In the genomic region with DNA sequence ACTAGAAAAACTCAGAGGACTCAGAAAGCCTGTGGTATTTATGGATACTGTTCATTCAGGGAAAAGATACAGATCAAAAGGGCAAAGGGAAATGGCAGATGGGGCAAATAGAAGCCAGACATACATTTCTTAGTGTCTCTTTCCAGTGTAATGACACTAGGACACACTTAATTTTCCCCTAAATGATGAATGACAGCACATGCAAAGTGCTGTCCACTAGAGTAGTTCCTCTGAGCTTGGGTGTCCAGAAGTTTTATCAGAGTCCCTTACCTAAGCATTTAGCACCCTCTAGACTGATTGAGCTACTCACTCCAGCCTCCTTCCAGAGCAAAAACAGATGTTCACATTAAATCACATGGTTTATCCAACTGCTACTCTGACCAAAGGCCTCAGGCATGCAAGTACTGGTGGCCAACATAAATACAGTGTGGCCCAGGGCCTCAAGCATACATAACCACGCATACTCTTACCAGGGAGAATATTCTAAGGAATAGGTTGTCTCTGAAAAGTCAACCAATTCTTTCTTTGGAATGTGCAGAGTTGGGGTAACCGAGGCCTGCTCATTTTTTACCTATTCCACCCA, we compare ENCODE assay signal across 12 cellular contexts.
DNase-seq lines count a peak whose midpoint lies in the region; ATAC-seq and TF ChIP-seq lines count a peak whose summit lies in the region.
"Had no signal": no experiment of that assay in that cellular context is flagged by ENCODE, and none has a peak within 500 bp of the region (broad histone marks: within the 10 kb centered on the region; RNA-seq: fewer than 3 reads in every experiment).

No MANE protein-coding gene starts in this region.

- H3K9me3 Mint-ChIP-seq in WTC11, result peaks cover 10% of the 10 kb centered on the region

- no peaks in the 10 kb centered on the region for H3K27me3 ChIP-seq in GM23248 (replicated peaks; ENCODE audit: insufficient read depth)
- H3K27me3 ChIP-seq in smooth muscle cell (ENCODE audit: low read depth), result peaks cover 4% of the 10 kb centered on the region
- H3K27me3 ChIP-seq in thyroid gland, result no peaks in the 10 kb centered on the region

- in situ Hi-C loops in GM23248 (cut with MboI), result no loop called here

- H3K79me2 ChIP-seq in GM23248 (ENCODE audit: insufficient read depth) (no peaks in the 10 kb centered on the region), smooth muscle cell (ENCODE audit: low read depth) (no peaks in the 10 kb centered on the region)

- CTCF ChIA-PET in WTC11 (lab: Charles Lee), result no interaction called here

- intact Hi-C loops in left cardiac atrium (cut with DNase I), result no loop called here
- intact Hi-C loops in thyroid gland (cut with DNase I), result no loop called here

- H3K4me3 Mint-ChIP-seq in WTC11, result no peak overlapping the region

- no peak for ATAC-seq in WTC11
- ATAC-seq in left cardiac atrium, result peak; percentile 57 to 95
- no peak for ATAC-seq in stimulated activated naive CD8-positive, alpha-beta T cell treated with anti-CD3 and anti-CD28 coated beads, Interleukin-15, Interleukin-2, amounts not matched to agents 100 U/mL and 50 U/mL, for 24 hours
- ATAC-seq in GM21381 (IDR thresholded peaks at IDR 0.05; ENCODE audit: unreplicated experiment), result no peak

- H3K4me1 Mint-ChIP-seq in WTC11, result 0 out of 2 replicates have a peak, but pooled peaks cover 2% of the 10 kb centered on the region

- no peak for TF ChIP-seq CTCF in WTC11 (IDR thresholded peaks at IDR 0.05)
- no peak for TF ChIP-seq CTCF in smooth muscle cell (IDR thresholded peaks at IDR 0.05; ENCODE audit: borderline replicate concordance, insufficient read depth, poor library complexity, severe bottlenecking)
- TF ChIP-seq CTCF in thyroid gland (IDR thresholded peaks at IDR 0.05), result no peak

- H3K4me1 ChIP-seq in GM23248 (ENCODE audit: insufficient read depth), result peaks cover 22% of the 10 kb centered on the region
- peaks cover 8% of the 10 kb centered on the region for H3K4me1 ChIP-seq in smooth muscle cell (ENCODE audit: low read depth)
- no peaks in the 10 kb centered on the region for H3K4me1 ChIP-seq in thyroid gland
- H3K4me1 ChIP-seq: lower lobe of right lung had no signal

- H3K27ac Mint-ChIP-seq in WTC11, result 0 out of 2 replicates have a peak overlapping the region, but pooled peaks have one; percentile 70

- H3K4me2 ChIP-seq in GM23248 (ENCODE audit: unreplicated experiment), result peak overlapping the region; percentile 49
- H3K4me2 ChIP-seq in smooth muscle cell, result peak overlapping the region; percentile 16

- H4K20me1 ChIP-seq in GM23248 (ENCODE audit: insufficient read depth) (no peaks in the 10 kb centered on the region), smooth muscle cell (ENCODE audit: low read depth) (no peaks in the 10 kb centered on the region)

- DNase-seq in GM23248, result peak; percentile 94
- no peak for DNase-seq in WTC11 (ENCODE audit: low spot score)
- no peak for DNase-seq in left cardiac atrium
- no peak for DNase-seq in smooth muscle cell (lab: John Stamatoyannopoulos, UW; ENCODE audit: unreplicated experiment)
- no peak for DNase-seq in stimulated activated naive CD8-positive, alpha-beta T cell treated with anti-CD3 and anti-CD28 coated beads, Interleukin-15, Interleukin-2, amounts not matched to agents 100 U/mL and 50 U/mL, for 24 hours
- DNase-seq in thyroid gland, result no peak
- DNase-seq: activated CD4-positive, alpha-beta T cell treated with anti-CD3 and anti-CD28 coated beads, Interleukin-2, amount 50 U/mL, for 48 hours; activated naive CD4-positive, alpha-beta T cell treated with Interleukin-2 at 50 U/mL for 16 hours; KBM-7; lower lobe of right lung; NCI-H2081 had no signal

- peaks cover 9% of the 10 kb centered on the region; the same call in 1 of the 2 replicates for H3F3A ChIP-seq in GM23248 (ENCODE audit: insufficient read depth)
- H3F3A ChIP-seq in smooth muscle cell (ENCODE audit: low read depth), result peaks cover 3% of the 10 kb centered on the region

- no peak for TF ChIP-seq POLR2A in thyroid gland (IDR thresholded peaks at IDR 0.05)

- H3K9me3 ChIP-seq in GM23248 (ENCODE audit: low read depth), result no peaks in the 10 kb centered on the region
- peaks cover 7% of the 10 kb centered on the region for H3K9me3 ChIP-seq in smooth muscle cell (replicated peaks; ENCODE audit: low read depth)
- no peaks in the 10 kb centered on the region for H3K9me3 ChIP-seq in thyroid gland
- H3K9me3 ChIP-seq: lower lobe of right lung had no signal

- no peak overlapping the region for H3K4me3 ChIP-seq in GM23248
- no peak overlapping the region for H3K4me3 ChIP-seq in smooth muscle cell
- no peak overlapping the region for H3K4me3 ChIP-seq in thyroid gland (replicated peaks in 1 of 3)
- H3K4me3 ChIP-seq: lower lobe of right lung had no signal

- no peak overlapping the region for H2AFZ ChIP-seq in GM23248
- H2AFZ ChIP-seq in smooth muscle cell (ENCODE audit: low read depth), result no peak overlapping the region

- 18 to 29% methylated on average over 2 of the region's 2 CpGs for WGBS in GM23248 (ENCODE audit: low coverage in 1 of 2, low lambda C conversion rate in 2 of 2, missing lambda C conversion rate in 2 of 2), 2 experiments
- WGBS in smooth muscle cell (ENCODE audit: low lambda C conversion rate), result 50% methylated on average over 2 of the region's 2 CpGs
- WGBS in thyroid gland, 2 donors, result 72 to 86% methylated on average over 2 of the region's 2 CpGs

- H3K27ac ChIP-seq in GM23248, result peak overlapping the region; percentile 23
- peak overlapping the region; percentile 22 for H3K27ac ChIP-seq in smooth muscle cell (ENCODE audit: low read depth)
- no peak overlapping the region for H3K27ac ChIP-seq in thyroid gland
- H3K27ac ChIP-seq: lower lobe of right lung had no signal

- POLR2A ChIA-PET in WTC11 (lab: Charles Lee), result no interaction called here

- no peaks in the 10 kb centered on the region for H3K9me2 ChIP-seq in GM23248 (ENCODE audit: insufficient read depth)

- no peaks in the 10 kb centered on the region for H3K36me3 Mint-ChIP-seq in WTC11

- H3K36me3 ChIP-seq in GM23248 (ENCODE audit: low read depth) (no peaks in the 10 kb centered on the region), smooth muscle cell (ENCODE audit: low read depth) (peaks cover 5% of the 10 kb centered on the region), thyroid gland (no peaks in the 10 kb centered on the region)
- H3K36me3 ChIP-seq: lower lobe of right lung had no signal

- H3K9ac ChIP-seq in GM23248, result no peak overlapping the region
- no peak overlapping the region for H3K9ac ChIP-seq in smooth muscle cell (ENCODE audit: low read depth)

- no peaks in the 10 kb centered on the region for H3K27me3 Mint-ChIP-seq in WTC11 (ENCODE audit: low read depth)

TF ChIP-seq in WTC11, 78 proteins besides CTCF, POLR2A, EP300 and RAD21:
- TF ChIP-seq, protein P1, sequence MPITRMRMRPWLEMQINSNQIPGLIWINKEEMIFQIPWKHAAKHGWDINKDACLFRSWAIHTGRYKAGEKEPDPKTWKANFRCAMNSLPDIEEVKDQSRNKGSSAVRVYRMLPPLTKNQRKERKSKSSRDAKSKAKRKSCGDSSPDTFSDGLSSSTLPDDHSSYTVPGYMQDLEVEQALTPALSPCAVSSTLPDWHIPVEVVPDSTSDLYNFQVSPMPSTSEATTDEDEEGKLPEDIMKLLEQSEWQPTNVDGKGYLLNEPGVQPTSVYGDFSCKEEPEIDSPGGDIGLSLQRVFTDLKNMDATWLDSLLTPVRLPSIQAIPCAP (CRISPR knock-in tag; IDR thresholded peaks at IDR 0.05), result no peak
- TF ChIP-seq TP53 (CRISPR knock-in tag; IDR thresholded peaks at IDR 0.05) (no peak), TCF7 (CRISPR knock-in tag; IDR thresholded peaks at IDR 0.05; ENCODE audit: low read depth) (no peak), IRF2 (CRISPR knock-in tag; IDR thresholded peaks at IDR 0.05; ENCODE audit: borderline replicate concordance, low read depth) (no peak), ZNF416 (CRISPR knock-in tag; IDR thresholded peaks at IDR 0.05) (no peak)
- TF ChIP-seq, protein P2, sequence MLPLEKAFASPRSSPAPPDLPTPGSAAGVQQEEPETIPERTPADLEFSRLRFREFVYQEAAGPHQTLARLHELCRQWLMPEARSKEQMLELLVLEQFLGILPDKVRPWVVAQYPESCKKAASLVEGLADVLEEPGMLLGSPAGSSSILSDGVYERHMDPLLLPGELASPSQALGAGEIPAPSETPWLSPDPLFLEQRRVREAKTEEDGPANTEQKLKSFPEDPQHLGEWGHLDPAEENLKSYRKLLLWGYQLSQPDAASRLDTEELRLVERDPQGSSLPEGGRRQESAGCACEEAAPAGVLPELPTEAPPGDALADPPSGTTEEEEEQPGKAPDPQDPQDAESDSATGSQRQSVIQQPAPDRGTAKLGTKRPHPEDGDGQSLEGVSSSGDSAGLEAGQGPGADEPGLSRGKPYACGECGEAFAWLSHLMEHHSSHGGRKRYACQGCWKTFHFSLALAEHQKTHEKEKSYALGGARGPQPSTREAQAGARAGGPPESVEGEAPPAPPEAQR (CRISPR knock-in tag; IDR thresholded peaks at IDR 0.05), result no peak
- TF ChIP-seq, protein P3, sequence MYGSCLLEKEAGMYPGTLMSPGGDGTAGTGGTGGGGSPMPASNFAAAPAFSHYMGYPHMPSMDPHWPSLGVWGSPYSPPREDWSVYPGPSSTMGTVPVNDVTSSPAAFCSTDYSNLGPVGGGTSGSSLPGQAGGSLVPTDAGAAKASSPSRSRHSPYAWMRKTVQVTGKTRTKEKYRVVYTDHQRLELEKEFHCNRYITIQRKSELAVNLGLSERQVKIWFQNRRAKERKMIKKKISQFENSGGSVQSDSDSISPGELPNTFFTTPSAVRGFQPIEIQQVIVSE (CRISPR knock-in tag; IDR thresholded peaks at IDR 0.05; ENCODE audit: borderline replicate concordance), result no peak
- TF ChIP-seq, protein P4, sequence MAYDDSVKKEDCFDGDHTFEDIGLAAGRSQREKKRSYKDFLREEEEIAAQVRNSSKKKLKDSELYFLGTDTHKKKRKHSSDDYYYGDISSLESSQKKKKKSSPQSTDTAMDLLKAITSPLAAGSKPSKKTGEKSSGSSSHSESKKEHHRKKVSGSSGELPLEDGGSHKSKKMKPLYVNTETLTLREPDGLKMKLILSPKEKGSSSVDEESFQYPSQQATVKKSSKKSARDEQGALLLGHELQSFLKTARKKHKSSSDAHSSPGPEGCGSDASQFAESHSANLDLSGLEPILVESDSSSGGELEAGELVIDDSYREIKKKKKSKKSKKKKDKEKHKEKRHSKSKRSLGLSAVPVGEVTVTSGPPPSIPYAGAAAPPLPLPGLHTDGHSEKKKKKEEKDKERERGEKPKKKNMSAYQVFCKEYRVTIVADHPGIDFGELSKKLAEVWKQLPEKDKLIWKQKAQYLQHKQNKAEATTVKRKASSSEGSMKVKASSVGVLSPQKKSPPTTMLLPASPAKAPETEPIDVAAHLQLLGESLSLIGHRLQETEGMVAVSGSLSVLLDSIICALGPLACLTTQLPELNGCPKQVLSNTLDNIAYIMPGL (CRISPR knock-in tag; IDR thresholded peaks at IDR 0.05), result no peak

Comparison
In these comparisons a context has a peak if more than half of its experiments do, and no peak if none do; other contexts are left out.
1. H3K27ac ChIP-seq: peak in GM23248 (single experiment) and smooth muscle cell (single experiment); none in thyroid gland (0 of 3).
2. ATAC-seq: peak in left cardiac atrium (2 of 2); none in WTC11 (single experiment), stimulated activated naive CD8-positive, alpha-beta T cell treated with anti-CD3 and anti-CD28 coated beads, Interleukin-15, Interleukin-2, amounts not matched to agents 100 U/mL and 50 U/mL, for 24 hours (single experiment) and GM21381 (single experiment).